ENCODE assay signal across 18 cellular contexts in the genomic region with DNA sequence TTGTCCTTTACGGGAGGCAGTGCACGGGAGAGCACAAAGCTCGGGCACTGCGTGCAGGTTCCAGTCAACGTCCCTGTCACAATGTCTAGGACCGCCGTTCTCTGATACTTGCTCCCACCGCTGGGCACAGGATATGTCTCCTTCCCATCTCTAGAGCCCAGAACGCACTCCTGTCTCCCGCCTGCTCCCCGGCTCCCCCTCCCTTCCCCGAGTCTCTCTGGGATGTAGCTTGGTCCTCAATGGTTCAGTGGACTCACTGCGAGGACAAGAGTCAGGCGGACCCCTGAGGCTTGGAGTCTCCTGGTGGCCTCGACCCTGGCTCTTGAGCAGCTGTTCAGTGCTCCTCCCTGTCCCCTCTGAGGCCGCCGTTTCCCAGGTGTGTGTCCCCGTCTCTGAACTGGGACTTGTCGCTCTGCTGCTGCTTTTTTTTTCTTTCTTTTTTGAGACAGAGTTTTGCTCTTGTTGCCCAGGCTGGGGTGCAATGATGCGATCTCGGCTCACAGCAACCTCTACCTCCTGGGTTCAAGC.
"Had no signal": no experiment of that assay in that cellular context is flagged by ENCODE, and none has a peak within 500 bp of the region (broad histone marks: within the 10 kb centered on the region; RNA-seq: fewer than 3 reads in every experiment).

No MANE protein-coding gene starts in this region.

- H3K4me3 Mint-ChIP-seq: activated CD4-positive, alpha-beta memory T cell treated with anti-CD3 and anti-CD28 coated beads for 36 hours; activated T-helper 1 cell treated with anti-CD3 and anti-CD28 coated beads, Interleukin-12 subunit alpha, Interleukin-12 subunit beta, Interleukin-2, Interleukin-4 antibody, amounts not matched to agents 30 ng/mL and 10 ng/mL and 1 ng/mL, durations not matched to agents 14 hours and 24 hours and 36 hours; stimulated activated naive CD8-positive, alpha-beta T cell treated with anti-CD3 and anti-CD28 coated beads, Interleukin-15, Interleukin-2, amounts not matched to agents 100 ng/mL and 50 ng/mL, for 24 hours; type B pancreatic cell had no signal

- H3K27me3 Mint-ChIP-seq: activated CD4-positive, alpha-beta memory T cell treated with anti-CD3 and anti-CD28 coated beads for 36 hours; stimulated activated naive CD8-positive, alpha-beta T cell treated with anti-CD3 and anti-CD28 coated beads, Interleukin-15, Interleukin-2, amounts not matched to agents 100 ng/mL and 50 ng/mL, for 24 hours; type B pancreatic cell had no signal

- H3K27ac Mint-ChIP-seq: activated CD4-positive, alpha-beta memory T cell treated with anti-CD3 and anti-CD28 coated beads for 36 hours; activated T-helper 1 cell treated with anti-CD3 and anti-CD28 coated beads, Interleukin-12 subunit alpha, Interleukin-12 subunit beta, Interleukin-2, Interleukin-4 antibody, amounts not matched to agents 30 ng/mL and 10 ng/mL and 1 ng/mL, durations not matched to agents 14 hours and 24 hours and 36 hours; stimulated activated naive CD8-positive, alpha-beta T cell treated with anti-CD3 and anti-CD28 coated beads, Interleukin-15, Interleukin-2, amounts not matched to agents 100 ng/mL and 50 ng/mL, for 24 hours; type B pancreatic cell had no signal

- FAIRE-seq: endometrium had no signal

- H3K36me3 ChIP-seq: gastroesophageal sphincter, suprapubic skin had no signal

- H3K36me3 Mint-ChIP-seq: activated CD4-positive, alpha-beta memory T cell treated with anti-CD3 and anti-CD28 coated beads for 36 hours; type B pancreatic cell had no signal

- H3K9me3 Mint-ChIP-seq: activated CD4-positive, alpha-beta memory T cell treated with anti-CD3 and anti-CD28 coated beads for 36 hours; activated T-helper 1 cell treated with anti-CD3 and anti-CD28 coated beads, Interleukin-12 subunit alpha, Interleukin-12 subunit beta, Interleukin-2, Interleukin-4 antibody, amounts not matched to agents 30 ng/mL and 10 ng/mL and 1 ng/mL, durations not matched to agents 14 hours and 24 hours and 36 hours; stimulated activated naive CD8-positive, alpha-beta T cell treated with anti-CD3 and anti-CD28 coated beads, Interleukin-15, Interleukin-2, amounts not matched to agents 100 ng/mL and 50 ng/mL, for 24 hours; type B pancreatic cell had no signal

- H3K9me3 ChIP-seq: gastroesophageal sphincter, SK-N-SH, suprapubic skin had no signal

- H3K4me2 ChIP-seq: SK-N-SH had no signal

- H3K4me3 ChIP-seq: gastroesophageal sphincter, suprapubic skin had no signal

- ATAC-seq: gastroesophageal sphincter had no signal

- H3K9ac ChIP-seq: SK-N-SH had no signal

- H3K27me3 ChIP-seq: gastroesophageal sphincter, suprapubic skin had no signal

- H3K27ac ChIP-seq: suprapubic skin had no signal

- DNase-seq: activated CD4-positive, alpha-beta memory T cell treated with anti-CD3 and anti-CD28 coated beads for 36 hours; activated CD4-positive, alpha-beta T cell treated with anti-CD3 and anti-CD28 coated beads for 1 hour; activated CD8-positive, alpha-beta memory T cell treated with anti-CD3 and anti-CD28 coated beads, Interleukin-2, amount 50 U/mL, for 48 hours; hippocampal formation; nucleus accumbens; posterior cingulate gyrus; retina; SHP77; SK-N-SH; stimulated activated CD4-positive, alpha-beta T cell treated with anti-CD3 and anti-CD28 coated beads, Interleukin-4, amount 100 ng/mL, for 24 hours; T-helper 1 cell; T1000 had no signal
